8 cellular contexts compared by ENCODE assay signal in the genomic region with DNA sequence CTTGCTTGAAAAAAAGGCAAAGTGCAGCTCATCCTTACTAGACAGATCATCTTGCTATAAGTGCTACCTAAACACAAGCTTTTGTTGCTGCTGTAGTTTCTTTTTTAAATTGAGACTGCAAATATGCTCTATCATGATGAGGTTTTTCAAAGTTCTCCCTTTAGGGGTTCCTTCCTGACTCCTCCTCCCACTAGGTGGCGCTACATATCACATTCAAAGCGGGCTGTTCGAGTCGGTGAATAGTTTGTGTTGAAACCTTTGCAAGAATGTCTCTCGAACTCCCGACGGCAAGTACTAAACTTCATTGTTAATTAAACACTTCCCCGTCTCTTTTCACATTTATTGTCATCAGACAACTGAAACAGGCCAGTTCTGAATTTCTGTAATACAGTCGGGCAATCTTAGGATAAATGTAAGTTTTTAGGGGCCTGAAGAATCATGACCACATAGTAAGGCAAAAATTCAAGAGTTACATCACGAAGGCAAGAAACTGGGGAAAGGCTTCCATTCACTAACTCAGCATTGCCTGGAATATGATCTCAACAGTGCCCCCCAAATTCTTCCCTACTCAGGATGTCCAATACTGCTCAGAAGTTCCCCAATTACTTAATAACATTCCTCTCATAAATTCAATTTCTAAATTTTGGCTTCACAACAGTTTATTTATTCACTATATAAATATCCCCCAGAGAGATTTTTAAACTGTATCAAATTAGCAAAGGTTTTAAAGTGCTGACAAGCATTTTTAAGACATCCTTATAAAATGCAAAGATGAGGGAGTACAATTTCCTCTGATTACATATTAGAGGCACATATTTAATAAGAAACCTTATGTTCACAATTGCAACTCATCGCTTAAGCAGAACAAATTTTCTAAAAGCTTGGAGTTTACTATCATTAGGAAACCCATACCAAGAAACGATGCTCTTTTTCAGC. TPM values are rescaled to one million over a fixed set of nuclear protein-coding genes. Genes with fewer than 3 reads are reported as not detected.
DNase-seq lines count a peak whose midpoint lies in the region; ATAC-seq and TF ChIP-seq lines count a peak whose summit lies in the region.

No MANE protein-coding gene starts in this region.

- peak overlapping the region; percentile 65 for H2AFZ ChIP-seq in ACC112 (ENCODE audit: low read length, unreplicated experiment)

- H3K4me3 Mint-ChIP-seq in MCF 10A (ENCODE audit: unreplicated experiment): peak overlapping the region; percentile 51

- H3K4me1 ChIP-seq in ACC112 (ENCODE audit: control insufficient read depth, insufficient read depth, low read length, unreplicated experiment): peaks cover 60% of the 10 kb centered on the region

- H3K27ac ChIP-seq in ACC112 (ENCODE audit: low read depth, low read length) (peak overlapping the region; percentile 53), WERI-Rb-1 (no peak overlapping the region)

- H3K27me3 Mint-ChIP-seq in MCF 10A (ENCODE audit: insufficient read depth, unreplicated experiment): no peaks in the 10 kb centered on the region

- peaks cover 90% of the 10 kb centered on the region for H3K79me2 ChIP-seq in ACC112 (ENCODE audit: control insufficient read depth, insufficient read depth, low read length, unreplicated experiment)

- H3K9me3 ChIP-seq in WERI-Rb-1 (ENCODE audit: severe bottlenecking): no peaks in the 10 kb centered on the region

- peaks cover 44% of the 10 kb centered on the region for H3K4me1 Mint-ChIP-seq in MCF 10A (ENCODE audit: insufficient read depth, unreplicated experiment)

- CTCF ChIA-PET in MCF 10A (lab: Yijun Ruan, JAX): interaction anchor here (0.6 to 2.7 kb wide), 46 partner anchors 7 to 1663 kb away, joined by 3 to 25 read pairs (median 4); a partner anchor contains a TSS

- H3K27me3 ChIP-seq in ACC112 (ENCODE audit: insufficient read depth, low read length) (no peaks in the 10 kb centered on the region), WERI-Rb-1 (ENCODE audit: insufficient read depth, low read depth, severe bottlenecking) (no peaks in the 10 kb centered on the region)

- no peaks in the 10 kb centered on the region for H3K36me3 ChIP-seq in ACC112 (ENCODE audit: insufficient read depth, low read length)
- H3K36me3 ChIP-seq in WERI-Rb-1: no peaks in the 10 kb centered on the region

- BruUV-seq in MCF 10A (replicated peaks; lab: Mats Ljungman, UMichigan): no TSS peak

- peak; percentile 5 for DNase-seq in NCI-H146 treated with DMSO at 0.1 percent for 48 hours (lab: John Stamatoyannopoulos, UW; ENCODE audit: unreplicated experiment)
- DNase-seq in WERI-Rb-1: peak; percentile 73
- peak; percentile 94 for DNase-seq in MCF 10A (ENCODE audit: unreplicated experiment)
- peak; percentile 89 for DNase-seq in islet precursor cell
- DNase-seq in stimulated activated CD4-positive, alpha-beta T cell treated with anti-CD3 and anti-CD28 coated beads, Interleukin-1b, Interleukin-23, amount 100 ng/mL, for 4 hours (ENCODE audit: low read depth in 2 of 2): peak; percentile 59 to 89

- intact Hi-C loops in MCF 10A (cut with micrococcal nuclease): loop anchor here (1.0 to 10.0 kb wide), 7 partner anchors 173 to 1562 kb away; no protein-coding TSS in a partner anchor

- POLR2A ChIA-PET in MCF 10A (lab: Yijun Ruan, JAX): interaction anchor here (0.6 to 2.3 kb wide), 5 partner anchors 14 to 706 kb away, joined by 3 to 14 read pairs (median 3); a partner anchor contains a TSS

- ATAC-seq in GM18909 (IDR thresholded peaks at IDR 0.05; ENCODE audit: poor library complexity, unreplicated experiment) (peak; percentile 59), HG03108 (IDR thresholded peaks at IDR 0.05; ENCODE audit: unreplicated experiment) (no peak)

- no peaks in the 10 kb centered on the region for H3K9me3 Mint-ChIP-seq in MCF 10A (ENCODE audit: unreplicated experiment)

- H3K4me3 ChIP-seq in ACC112 (ENCODE audit: low read depth, low read length) (peak overlapping the region; percentile 96), WERI-Rb-1 (ENCODE audit: low read depth, low read length) (no peak overlapping the region)

- TF ChIP-seq CTCF in WERI-Rb-1 (IDR thresholded peaks at IDR 0.05; ENCODE audit: low read depth, low read length): peak; percentile 75
- peak; percentile 86 for TF ChIP-seq CTCF in MCF 10A (IDR thresholded peaks at IDR 0.05; ENCODE audit: unreplicated experiment)

- peak overlapping the region; percentile 71 for H3K27ac Mint-ChIP-seq in MCF 10A (ENCODE audit: low read depth, unreplicated experiment)

- H3K36me3 Mint-ChIP-seq in MCF 10A (ENCODE audit: insufficient read depth, unreplicated experiment): no peaks in the 10 kb centered on the region

RNA-seq across cellular contexts. Expression of a gene that starts 6.7 kb away (rescaled TPM):
- total RNA-seq in MCF 10A (2022): 7.3 and 10.4 TPM in 2 replicates

Comparison
In these comparisons a context has a peak if more than half of its experiments do, and no peak if none do; other contexts are left out.
1. DNase-seq: peak in every context shown above with its lines; median percentile 94 in MCF 10A; 89 in islet precursor cell; 74 in stimulated activated CD4-positive, alpha-beta T cell treated with anti-CD3 and anti-CD28 coated beads, Interleukin-1b, Interleukin-23, amount 100 ng/mL, for 4 hours; 73 in WERI-Rb-1; 5 in NCI-H146 treated with DMSO at 0.1 percent for 48 hours.